In genomic region chr5:144598451-144599068, GRCh38 we compare ENCODE assay signal across 9 cellular contexts.
DNase-seq lines count a peak whose midpoint lies in the region; ATAC-seq and TF ChIP-seq lines count a peak whose summit lies in the region.
"Had no signal": no experiment of that assay in that cellular context is flagged by ENCODE, and none has a peak within 500 bp of the region (broad histone marks: within the 10 kb centered on the region; RNA-seq: fewer than 3 reads in every experiment).

No MANE protein-coding gene starts in this region.

- intact Hi-C loops in head of caudate nucleus (cut with DNase I): no loop called here

- TF ChIP-seq CTCF in GM13976 (IDR thresholded peaks at IDR 0.05; ENCODE audit: borderline replicate concordance, control extremely low read depth, extremely low read depth, insufficient read depth, missing control alignments): no peak

- ATAC-seq in HG03135 (IDR thresholded peaks at IDR 0.05; ENCODE audit: unreplicated experiment): no peak

- DNase-seq in EH (ENCODE audit: low read depth) (peak; percentile 13), NCI-H345 (lab: John Stamatoyannopoulos, UW) (peak; percentile 82), head of caudate nucleus (peak in 39 of 42 donors; percentile 1 to 74 (median 28)), renal cortical epithelial cell (ENCODE audit: low read depth) (peak; percentile 25), SIG-M5 treated with dmso at 0.1 percent for 504 hours (lab: John Stamatoyannopoulos, UW; ENCODE audit: unreplicated experiment) (no peak), activated T-cell treated with anti-CD3 and anti-CD28 coated beads for 4 hours (no peak), GM13976 (ENCODE audit: low spot score) (no peak)
- DNase-seq: SW 1271 had no signal

- in situ Hi-C loops in GM13976 (cut with MboI; ENCODE audit: low sequenced_read_pairs, unreplicated experiment): no loop called here

Comparison
In these comparisons a context has a peak if more than half of its experiments do, and no peak if none do; other contexts are left out.
1. DNase-seq: peak in EH (single experiment), NCI-H345 (single experiment), head of caudate nucleus (39 of 42) and renal cortical epithelial cell (single experiment); none in SIG-M5 treated with dmso at 0.1 percent for 504 hours (single experiment), activated T-cell treated with anti-CD3 and anti-CD28 coated beads for 4 hours (single experiment) and GM13976 (single experiment).